ENCODE assay signal across 8 cellular contexts in genomic region chr22:25235547-25236290, GRCh38. TPM values are rescaled to one million over a fixed set of nuclear protein-coding genes. Genes with fewer than 3 reads are reported as not detected.
DNase-seq lines count a peak whose midpoint lies in the region; ATAC-seq and TF ChIP-seq lines count a peak whose summit lies in the region.

No MANE protein-coding gene starts in this region.

- H3K27me3 Mint-ChIP-seq in activated T-cell treated with anti-CD3 and anti-CD28 coated beads, Interleukin-2, amount 50 U/mL, for 72 hours (ENCODE audit: low read depth), result peaks cover 34% of the 10 kb centered on the region
- peaks cover 28% of the 10 kb centered on the region for H3K27me3 Mint-ChIP-seq in neural crest cell (ENCODE audit: low read depth)

- no peaks in the 10 kb centered on the region for H3K9me3 Mint-ChIP-seq in activated T-cell treated with anti-CD3 and anti-CD28 coated beads, Interleukin-2, amount 50 U/mL, for 72 hours
- no peaks in the 10 kb centered on the region for H3K9me3 Mint-ChIP-seq in neural crest cell

- ATAC-seq in activated T-cell treated with anti-CD3 and anti-CD28 coated beads, Interleukin-2, amount 50 U/mL, for 72 hours (replicated peaks in 1 of 2), result peak; percentile 94 to 97
- no peak for ATAC-seq in GM21423 (IDR thresholded peaks at IDR 0.05; ENCODE audit: unreplicated experiment)

- H3K36me3 Mint-ChIP-seq in activated T-cell treated with anti-CD3 and anti-CD28 coated beads, Interleukin-2, amount 50 U/mL, for 72 hours (ENCODE audit: insufficient read depth in 2 of 2), result no peaks in the 10 kb centered on the region
- H3K36me3 Mint-ChIP-seq in neural crest cell (ENCODE audit: low read depth), result no peaks in the 10 kb centered on the region

- DNase-seq in GM06990 (ENCODE audit: extremely low read depth, insufficient read length) (peak; percentile 74), HuH-7 (ENCODE audit: low spot score) (peak; percentile 100), OCI-M1 (lab: John Stamatoyannopoulos, UW) (peak; percentile 93), fibroblast of peridontal ligament (ENCODE audit: extremely low read depth) (peak; percentile 25), neural crest cell (ENCODE audit: low read depth, low spot score) (peak; percentile 89), superior temporal gyrus (ENCODE audit: extremely low spot score) (peak; percentile 42)
- peak; percentile 81 to 86 for DNase-seq in activated T-cell treated with anti-CD3 and anti-CD28 coated beads, Interleukin-2, amount 50 U/mL, for 72 hours

- H3K27me3 ChIP-seq in GM06990 (replicated peaks; ENCODE audit: control insufficient read depth, insufficient read depth, low read length), result peaks cover 4% of the 10 kb centered on the region; the same call in 1 of the 2 replicates

- H3K4me3 ChIP-seq in GM06990 (replicated peaks; ENCODE audit: low read depth, low read length), result no peak overlapping the region

- H3K36me3 ChIP-seq in GM06990 (ENCODE audit: control insufficient read depth, insufficient read depth, low read length), result no peaks in the 10 kb centered on the region

- TF ChIP-seq CTCF in GM06990 (IDR thresholded peaks at IDR 0.05; ENCODE audit: insufficient read depth, low read length, poor library complexity, severe bottlenecking), result peak; percentile 83
- peak; percentile 77 for TF ChIP-seq CTCF in neural crest cell (conservative IDR thresholded peaks at IDR 0.05)

- H3K4me3 Mint-ChIP-seq in activated T-cell treated with anti-CD3 and anti-CD28 coated beads, Interleukin-2, amount 50 U/mL, for 72 hours, result peak overlapping the region in 1 of 2 donors; percentile 23
- no peak overlapping the region for H3K4me3 Mint-ChIP-seq in neural crest cell

- no peak overlapping the region for H3K27ac Mint-ChIP-seq in activated T-cell treated with anti-CD3 and anti-CD28 coated beads, Interleukin-2, amount 50 U/mL, for 72 hours
- no peak overlapping the region for H3K27ac Mint-ChIP-seq in neural crest cell (ENCODE audit: unreplicated experiment)

- H3K4me1 Mint-ChIP-seq in activated T-cell treated with anti-CD3 and anti-CD28 coated beads, Interleukin-2, amount 50 U/mL, for 72 hours (ENCODE audit: low read depth), result peaks cover 7% of the 10 kb centered on the region
- H3K4me1 Mint-ChIP-seq in neural crest cell, result peaks cover 9% of the 10 kb centered on the region

RNA-seq across cellular contexts. Expression of gene CRYBB2, which starts 16.3 kb away (rescaled TPM):
- under 1 TPM in 1 of 2 donors, not detected in 1; 0.51 TPM for total RNA-seq in activated T-cell treated with anti-CD3 and anti-CD28 coated beads, Interleukin-2, amount 50 U/mL, for 72 hours
- not detected in 2 replicates for total RNA-seq in neural crest cell

RNA-seq across cellular contexts. Expression of gene CRYBB3, which starts 36.1 kb away (rescaled TPM):
- under 1 TPM; 0.30 to 0.77 TPM for total RNA-seq in activated T-cell treated with anti-CD3 and anti-CD28 coated beads, Interleukin-2, amount 50 U/mL, for 72 hours
- not detected in 2 replicates for total RNA-seq in neural crest cell

Comparison
In these comparisons a context has a peak if more than half of its experiments do, and no peak if none do; other contexts are left out.
1. DNase-seq: peak in every context shown above with its lines; median percentile 100 in HuH-7; 93 in OCI-M1; 89 in neural crest cell; 84 in activated T-cell treated with anti-CD3 and anti-CD28 coated beads, Interleukin-2, amount 50 U/mL, for 72 hours; 74 in GM06990; 42 in superior temporal gyrus; 25 in fibroblast of peridontal ligament.